ENCODE assay signal across 8 cellular contexts in the genomic region with DNA sequence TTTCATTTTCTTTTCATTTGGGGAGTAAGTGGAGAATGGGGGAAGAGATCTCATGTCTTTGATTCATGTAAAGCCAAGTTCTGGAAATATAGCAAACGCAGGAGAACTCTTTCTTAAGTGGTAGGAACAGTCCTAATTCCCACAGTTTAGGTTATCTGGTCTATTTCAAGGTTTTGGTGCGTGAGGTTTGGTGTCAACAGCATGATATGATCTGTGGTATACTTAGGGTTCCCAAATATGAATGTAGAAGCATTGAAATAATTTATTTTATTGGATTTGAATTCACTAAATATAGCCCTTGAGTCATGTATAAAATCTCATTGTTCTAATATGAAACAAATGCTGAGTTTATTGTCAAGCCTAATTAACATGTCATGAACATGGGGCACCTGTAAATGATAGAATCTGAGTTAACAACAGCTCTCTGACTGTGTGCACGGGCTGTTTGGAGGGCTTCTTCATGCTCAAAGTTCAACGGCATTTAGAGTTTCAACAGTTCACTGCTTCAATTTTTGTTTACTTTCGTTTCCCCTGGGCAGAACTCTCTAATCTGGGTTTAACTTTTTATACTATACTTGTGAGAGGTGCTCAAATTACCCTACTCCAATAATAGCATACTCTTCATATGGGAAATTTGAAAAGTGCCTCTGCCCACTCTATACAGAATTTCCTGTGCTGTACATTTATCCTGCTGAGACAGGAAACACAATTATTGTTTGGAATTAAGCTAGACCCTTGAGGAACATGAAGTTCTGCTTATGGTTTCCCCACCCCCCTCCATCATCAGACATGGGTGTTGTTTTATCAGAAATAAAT.
DNase-seq lines count a peak whose midpoint lies in the region; ATAC-seq and TF ChIP-seq lines count a peak whose summit lies in the region.

No MANE protein-coding gene starts in this region.

- H3K27me3 ChIP-seq in mucosa of stomach (ENCODE audit: control insufficient read depth, insufficient read depth, low read length) = no peaks in the 10 kb centered on the region

- ATAC-seq in GM18909 (IDR thresholded peaks at IDR 0.05; ENCODE audit: poor library complexity, unreplicated experiment) (peak; percentile 51), HG03175 (IDR thresholded peaks at IDR 0.05; ENCODE audit: unreplicated experiment) (no peak)

- no peaks in the 10 kb centered on the region for H3K9me3 ChIP-seq in mucosa of stomach (ENCODE audit: control insufficient read depth, low read length)

- TF ChIP-seq POLR2A in NB4 (IDR thresholded peaks at IDR 0.05; ENCODE audit: extremely low read depth, insufficient read length) = no peak

- TF ChIP-seq CTCF in AG09309 (IDR thresholded peaks at IDR 0.05; ENCODE audit: control insufficient read depth, insufficient read depth, low read depth, low read length, missing control alignments) (no peak), NB4 (IDR thresholded peaks at IDR 0.05; ENCODE audit: low read depth, low read length) (no peak), cardiac fibroblast (IDR thresholded peaks at IDR 0.05; ENCODE audit: low read depth, low read length) (no peak)

- H3K4me1 ChIP-seq in mucosa of stomach (ENCODE audit: control insufficient read depth, insufficient read depth, low read length) = peaks cover 16% of the 10 kb centered on the region

- peak overlapping the region; percentile 46 for H3K9ac ChIP-seq in mucosa of stomach (ENCODE audit: low read length)

- no peaks in the 10 kb centered on the region for H3K36me3 ChIP-seq in mucosa of stomach (ENCODE audit: control insufficient read depth, insufficient read depth, low read length)

- H3K4me3 ChIP-seq in AG09309 (ENCODE audit: control insufficient read depth, low read depth, low read length) = peak overlapping the region; percentile 8
- peak overlapping the region; percentile 58 for H3K4me3 ChIP-seq in NB4 (ENCODE audit: low read depth, low read length)
- peak overlapping the region in 1 of 2 donors; percentile 19 for H3K4me3 ChIP-seq in cardiac fibroblast (replicated peaks in 1 of 2; ENCODE audit: low read depth in 2 of 2, low read length in 2 of 2)
- no peak overlapping the region for H3K4me3 ChIP-seq in mucosa of stomach (ENCODE audit: low read length)

- DNase-seq in AG09309 (ENCODE audit: low read depth) (peak; percentile 74), NB4 (ENCODE audit: low read depth) (peak; percentile 77), cardiac fibroblast (ENCODE audit: low read depth in 2 of 2) (peak; percentile 56 to 70), NCI-H1048 (lab: John Stamatoyannopoulos, UW) (no peak), NCI-H748 (lab: John Stamatoyannopoulos, UW; ENCODE audit: unreplicated experiment) (no peak)

Comparison
In these comparisons a context has a peak if more than half of its experiments do, and no peak if none do; other contexts are left out.
1. DNase-seq: peak in AG09309 (single experiment), NB4 (single experiment) and cardiac fibroblast (2 of 2); none in NCI-H1048 (single experiment) and NCI-H748 (single experiment).